In the genomic region with DNA sequence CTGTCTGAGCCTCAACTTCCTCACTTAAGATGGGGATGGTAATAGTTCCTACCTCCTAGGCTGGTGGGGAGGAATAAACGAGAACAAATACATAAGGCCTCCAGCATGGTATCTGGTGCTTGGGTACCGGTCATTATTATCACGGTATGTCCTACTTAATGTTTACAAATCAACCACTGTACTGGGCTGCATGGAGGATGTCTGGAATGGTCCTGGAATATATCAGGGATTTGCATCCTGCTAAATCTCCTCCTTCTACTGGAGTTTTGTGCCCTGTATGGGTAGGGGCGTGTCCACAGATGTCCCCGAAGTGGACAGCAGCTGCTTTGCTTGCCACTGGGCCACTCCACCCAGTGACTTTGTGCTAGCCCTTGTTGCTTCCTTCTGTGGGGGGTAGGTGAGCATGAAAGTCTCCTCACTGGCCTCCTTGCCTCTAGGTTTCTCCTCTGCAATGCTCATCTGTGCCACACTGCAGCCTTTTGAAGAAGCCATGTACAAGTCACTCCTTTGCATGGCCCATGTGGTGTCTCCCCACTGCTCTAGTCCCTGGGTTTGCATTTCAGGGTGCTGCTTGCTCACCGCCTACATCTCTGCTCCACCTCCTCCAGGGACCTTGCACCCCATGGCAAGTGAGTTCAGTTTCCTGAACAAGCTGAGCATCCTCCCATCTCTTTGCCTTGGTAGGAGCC, we compare ENCODE assay signal across 17 cellular contexts. TPM values are rescaled to one million over a fixed set of nuclear protein-coding genes. Genes with fewer than 3 reads are reported as not detected.
DNase-seq lines count a peak whose midpoint lies in the region; ATAC-seq and TF ChIP-seq lines count a peak whose summit lies in the region.
"Had no signal": no experiment of that assay in that cellular context is flagged by ENCODE, and none has a peak within 500 bp of the region (broad histone marks: within the 10 kb centered on the region; RNA-seq: fewer than 3 reads in every experiment).

No MANE protein-coding gene starts in this region.

- CTCF ChIA-PET in GM10248 (lab: Yijun Ruan, JAX): interaction anchor here (1.0 kb wide), 1 partner anchor 12 kb away, joined by 3 read pairs; no protein-coding TSS in a partner anchor

- POLR2A ChIA-PET in GM10248 (lab: Yijun Ruan, JAX): no interaction called here

- H3K4me3 Mint-ChIP-seq in T-helper 17 cell: no peak overlapping the region
- no peak overlapping the region for H3K4me3 Mint-ChIP-seq in memory B cell
- H3K4me3 Mint-ChIP-seq in stimulated activated memory B cell treated with anti-CD40 and anti-IgM and Interleukin-4, amounts not matched to agents 10 μg/mL and 1 μg/mL and 100 μg/mL, for 72 hours: no peak overlapping the region

- DNase-seq in activated gamma-delta T cell treated with Interleukin-2 at 50 U/mL for 16 hours (peak; percentile 22), activated gamma-delta T cell (lab: John Stamatoyannopoulos, UW) (no peak), T-helper 17 cell (no peak), memory B cell (ENCODE audit: low spot score in 2 of 2) (no peak), GM10248 (ENCODE audit: extremely low spot score) (no peak), T1000 (lab: John Stamatoyannopoulos, UW) (no peak)
- DNase-seq: activated CD4-positive, CD25-positive, alpha-beta regulatory T cell; dorsolateral prefrontal cortex; left cardiac atrium; mesendoderm; NCI-H1436; NCI-H2171 treated with DMSO at 0.1 percent for 48 hours; PC-9 had no signal

- no peaks in the 10 kb centered on the region for H3K9me3 ChIP-seq in T-helper 17 cell (ENCODE audit: control insufficient read depth, low read length, poor library complexity, severe bottlenecking)
- H3K9me3 ChIP-seq: thoracic aorta had no signal

- H3K4me1 Mint-ChIP-seq in T-helper 17 cell (peaks cover 22% of the 10 kb centered on the region), memory B cell (peaks cover 24% of the 10 kb centered on the region)
- H3K4me1 Mint-ChIP-seq in stimulated activated memory B cell treated with anti-CD40 and anti-IgM and Interleukin-4, amounts not matched to agents 10 μg/mL and 1 μg/mL and 100 μg/mL, for 72 hours: peaks cover 38% of the 10 kb centered on the region

- H3K36me3 Mint-ChIP-seq in T-helper 17 cell (ENCODE audit: low read depth): no peaks in the 10 kb centered on the region
- H3K36me3 Mint-ChIP-seq in memory B cell: no peaks in the 10 kb centered on the region
- peaks cover 5% of the 10 kb centered on the region for H3K36me3 Mint-ChIP-seq in stimulated activated memory B cell treated with anti-CD40 and anti-IgM and Interleukin-4, amounts not matched to agents 10 μg/mL and 1 μg/mL and 100 μg/mL, for 72 hours

- TF ChIP-seq CTCF in GM10248 (IDR thresholded peaks at IDR 0.05; ENCODE audit: control extremely low read depth, extremely low read depth, low read depth, missing control alignments): no peak

- H3K9me3 Mint-ChIP-seq in memory B cell: no peaks in the 10 kb centered on the region
- no peaks in the 10 kb centered on the region for H3K9me3 Mint-ChIP-seq in stimulated activated memory B cell treated with anti-CD40 and anti-IgM and Interleukin-4, amounts not matched to agents 10 μg/mL and 1 μg/mL and 100 μg/mL, for 72 hours
- H3K9me3 Mint-ChIP-seq: activated T-helper 2 cell treated with anti-CD3 and anti-CD28 coated beads, Interferon-gamma antibody, Interleukin-2, Interleukin-4, amounts not matched to agents 10 μg/mL and 5 μg/mL and 100 μg/mL, durations not matched to agents 14 hours and 24 hours and 36 hours had no signal

- ATAC-seq in T-helper 17 cell (no peak), memory B cell (ENCODE audit: low read depth) (no peak), HG03025 (IDR thresholded peaks at IDR 0.05; ENCODE audit: low FRiP score, unreplicated experiment) (no peak)
- ATAC-seq in stimulated activated memory B cell treated with anti-CD40 and anti-IgM and Interleukin-4, amounts not matched to agents 10 μg/mL and 1 μg/mL and 100 μg/mL, for 72 hours: no peak
- ATAC-seq: left cardiac atrium had no signal

- H3K27ac Mint-ChIP-seq in T-helper 17 cell (peak overlapping the region; percentile 90), memory B cell (peak overlapping the region; percentile 93)
- H3K27ac Mint-ChIP-seq in stimulated activated memory B cell treated with anti-CD40 and anti-IgM and Interleukin-4, amounts not matched to agents 10 μg/mL and 1 μg/mL and 100 μg/mL, for 72 hours: peak overlapping the region; percentile 86
- H3K27ac Mint-ChIP-seq: activated T-helper 2 cell treated with anti-CD3 and anti-CD28 coated beads, Interferon-gamma antibody, Interleukin-2, Interleukin-4, amounts not matched to agents 10 μg/mL and 5 μg/mL and 100 μg/mL, durations not matched to agents 14 hours and 24 hours and 36 hours had no signal

- peaks cover 12% of the 10 kb centered on the region for H3K27me3 Mint-ChIP-seq in T-helper 17 cell
- no peaks in the 10 kb centered on the region for H3K27me3 Mint-ChIP-seq in memory B cell
- no peaks in the 10 kb centered on the region for H3K27me3 Mint-ChIP-seq in stimulated activated memory B cell treated with anti-CD40 and anti-IgM and Interleukin-4, amounts not matched to agents 10 μg/mL and 1 μg/mL and 100 μg/mL, for 72 hours

RNA-seq across cellular contexts. Expression of gene CMIP, which starts 2.2 kb away (rescaled TPM):
- total RNA-seq in T-helper 17 cell: 10 to 100 TPM; 42.7 to 94.5 TPM
